ENCODE assay signal across 8 cellular contexts in the genomic region with DNA sequence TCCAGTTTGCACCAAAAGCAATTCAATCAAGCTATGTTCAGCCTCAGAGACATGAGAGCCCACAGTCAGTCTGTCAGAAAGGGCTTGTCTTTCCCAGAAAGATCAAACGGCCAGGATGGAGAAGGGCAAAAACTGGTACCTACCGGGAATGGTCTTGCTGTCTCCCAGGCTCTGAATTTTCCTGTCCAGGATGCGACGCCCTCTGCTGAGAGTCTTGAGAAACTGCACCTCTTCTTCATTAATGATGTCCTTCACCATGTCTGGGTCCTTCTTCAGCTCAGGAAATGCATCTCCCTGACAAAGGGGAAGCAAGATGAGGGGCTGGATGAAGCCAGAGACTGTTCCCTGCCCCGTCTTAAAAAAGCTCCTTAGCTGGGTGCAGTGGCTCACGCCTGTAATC. TPM values are rescaled to one million over a fixed set of nuclear protein-coding genes. Genes with fewer than 3 reads are reported as not detected.
A peak's percentile ranks its signal among the peaks of the same experiment; 100 is the strongest.
DNase-seq lines count a peak whose midpoint lies in the region; ATAC-seq, FAIRE-seq and TF ChIP-seq lines count a peak whose summit lies in the region.

No MANE protein-coding gene starts in this region.

- ATAC-seq in heart left ventricle (peak in 1 of 4 donors; percentile 41), Right ventricle myocardium superior (ENCODE audit: poor library complexity) (no peak), left colon (peak; percentile 79)

- H3K4me1 ChIP-seq in heart left ventricle (no peaks in the 10 kb centered on the region), astrocyte (ENCODE audit: insufficient read depth, low read length) (no peaks in the 10 kb centered on the region)

- peaks cover 2 to 100% (median 99%) of the 10 kb centered on the region in 9 donors for H3K36me3 ChIP-seq in heart left ventricle
- peaks cover 53% of the 10 kb centered on the region for H3K36me3 ChIP-seq in astrocyte (ENCODE audit: insufficient read depth, low read length)

- 41 to 50% (median 46%) methylated on average over 6 of the region's 6 CpGs for WGBS in heart left ventricle, 4 donors

- H3K79me2 ChIP-seq in astrocyte (ENCODE audit: insufficient read depth, low read length) = peaks cover 3% of the 10 kb centered on the region

- H3K27me3 Mint-ChIP-seq in astrocyte (ENCODE audit: low read depth, unreplicated experiment) = no peaks in the 10 kb centered on the region

- peak overlapping the region; percentile 14 for H3K27ac Mint-ChIP-seq in astrocyte (ENCODE audit: unreplicated experiment)

- no peak for DNase-seq in heart left ventricle
- DNase-seq in Right ventricle myocardium superior = no peak
- DNase-seq in M059J (ENCODE audit: low read depth) = peak; percentile 51
- DNase-seq in astrocyte (ENCODE audit: low read depth) = peak; percentile 28
- peak in 1 of 2 donors; percentile 24 for DNase-seq in left colon
- no peak for DNase-seq in DMS79 treated with DMSO at 0.1 percent for 48 hours (lab: John Stamatoyannopoulos, UW)
- DNase-seq in H4 (ENCODE audit: low spot score) = no peak
- DNase-seq in globus pallidus (ENCODE audit: low spot score) = no peak

- H3K9me3 Mint-ChIP-seq in astrocyte (ENCODE audit: unreplicated experiment) = no peaks in the 10 kb centered on the region

- H3K36me3 Mint-ChIP-seq in astrocyte (ENCODE audit: low read depth, unreplicated experiment) = peaks cover 31% of the 10 kb centered on the region

- H3K9me3 ChIP-seq in heart left ventricle = no peaks in the 10 kb centered on the region
- no peaks in the 10 kb centered on the region for H3K9me3 ChIP-seq in astrocyte (ENCODE audit: insufficient read depth, low read depth, low read length)

- intact Hi-C loops in heart left ventricle (cut with DNase I) = loop anchor here in 3 of 10 donors (10.0 kb wide), 2 partner anchors 103 to 113 kb away; no protein-coding TSS in a partner anchor
- intact Hi-C loops in Right ventricle myocardium superior (cut with DNase I) = no loop called here
- intact Hi-C loops in left colon (cut with DNase I, micrococcal nuclease) = no loop called here

- no peak for TF ChIP-seq POLR2A in heart left ventricle (IDR thresholded peaks at IDR 0.05)

- H3K27me3 ChIP-seq in heart left ventricle (no peaks in the 10 kb centered on the region), astrocyte (ENCODE audit: insufficient read depth, low read length) (no peaks in the 10 kb centered on the region)

- H3K4me3 ChIP-seq in heart left ventricle = no peak overlapping the region
- no peak overlapping the region for H3K4me3 ChIP-seq in astrocyte (ENCODE audit: insufficient read depth, low read depth, low read length)

- no peak for FAIRE-seq in astrocyte (lab: Jason Lieb, UNC)

- peaks cover 38% of the 10 kb centered on the region for H4K20me1 ChIP-seq in astrocyte (ENCODE audit: insufficient read depth, low read length)

- H3K4me3 Mint-ChIP-seq in astrocyte (ENCODE audit: unreplicated experiment) = no peak overlapping the region

- no peaks in the 10 kb centered on the region for H3K4me1 Mint-ChIP-seq in astrocyte (ENCODE audit: low read depth, unreplicated experiment)

- H3K27ac ChIP-seq in heart left ventricle (no peak overlapping the region), astrocyte (ENCODE audit: low read depth, low read length) (no peak overlapping the region)

- no peak overlapping the region for H3K9ac ChIP-seq in astrocyte (ENCODE audit: low read length)

- no peak overlapping the region for H3K4me2 ChIP-seq in astrocyte (ENCODE audit: low read length)

- TF ChIP-seq CTCF in heart left ventricle (IDR thresholded peaks at IDR 0.05) = peak; percentile 43 to 68 (median 58)
- peak; percentile 73 for TF ChIP-seq CTCF in astrocyte (IDR thresholded peaks at IDR 0.05; ENCODE audit: insufficient read depth, low read depth, low read length)

- H2AFZ ChIP-seq in astrocyte (ENCODE audit: low read depth, low read length) = no peak overlapping the region

RNA-seq across cellular contexts. Expression of a gene that starts 15.8 kb away (rescaled TPM):
- total RNA-seq in heart left ventricle = 10 to 100 TPM; 10.5 to 19.2 (median 15.4) TPM
- polyA plus RNA-seq in heart left ventricle = 10 to 100 TPM in 1 of 2 donors, 1 to 10 TPM in 1; 7.1 to 12.0 TPM
- 10.7 TPM for total RNA-seq in Right ventricle myocardium superior
- 12.1 and 21.4 TPM in 2 replicates for total RNA-seq in M059J (2014; rRNA removed; shearing (Covaris generic))
- 49.2 and 49.5 TPM in 2 replicates for total RNA-seq in astrocyte
- total RNA-seq in left colon = 10 to 100 TPM; 15.0 to 19.6 TPM
- 15.2 and 15.7 TPM in 2 replicates for total RNA-seq in H4 (2014; rRNA removed; shearing (Covaris generic))

RNA-seq across cellular contexts. Expression of a gene that starts 21.8 kb away (rescaled TPM):
- total RNA-seq in heart left ventricle = 10 to 100 TPM; 53.1 to 96.2 (median 63.2) TPM
- polyA plus RNA-seq in heart left ventricle = 10 to 100 TPM; 23.9 to 82.0 TPM
- 59.7 TPM for total RNA-seq in Right ventricle myocardium superior
- 38.9 and 68.8 TPM in 2 replicates for total RNA-seq in M059J (2014; rRNA removed; shearing (Covaris generic))
- 157 and 167 TPM in 2 replicates for total RNA-seq in astrocyte
- total RNA-seq in left colon = 10 to 100 TPM; 38.9 to 62.4 TPM
- 70.9 and 77.1 TPM in 2 replicates for total RNA-seq in H4 (2014; rRNA removed; shearing (Covaris generic))

RNA-seq across cellular contexts. Expression of a gene that starts 31.5 kb away (rescaled TPM):
- total RNA-seq in heart left ventricle (10 to 100 TPM; 16.9 to 34.2 (median 20.9) TPM), Right ventricle myocardium superior (13.9 TPM), astrocyte (25.3 and 25.7 TPM in 2 replicates), left colon (10 to 100 TPM; 27.3 to 28.2 TPM)
- 10 to 100 TPM; 13.0 to 18.1 TPM for polyA plus RNA-seq in heart left ventricle
- 35.1 and 38.7 TPM in 2 replicates for total RNA-seq in M059J (2014; rRNA removed; shearing (Covaris generic))
- total RNA-seq in H4 (2014; rRNA removed; shearing (Covaris generic)) = 17.1 and 17.8 TPM in 2 replicates

Comparison
In these comparisons a context has a peak if more than half of its experiments do, and no peak if none do; other contexts are left out.
1. DNase-seq: peak in M059J (single experiment) and astrocyte (single experiment); none in heart left ventricle (0 of 5), Right ventricle myocardium superior (single experiment), DMS79 treated with DMSO at 0.1 percent for 48 hours (single experiment), H4 (single experiment) and globus pallidus (single experiment).